Comparison of ENCODE assay signal across 32 cellular contexts in genomic region chr1:37392051-37392450, GRCh38.
"Had no signal": no experiment of that assay in that cellular context is flagged by ENCODE, and none has a peak within 500 bp of the region (broad histone marks: within the 10 kb centered on the region; RNA-seq: fewer than 3 reads in every experiment).

No MANE protein-coding gene starts in this region.

- H3K27ac ChIP-seq: adrenal gland, ascending aorta, brain microvascular endothelial cell, pancreas, prostate gland, right atrium auricular region, stomach, suprapubic skin, tibial artery, upper lobe of right lung, WERI-Rb-1 had no signal

- H3K36me3 ChIP-seq: adrenal gland, ascending aorta, brain microvascular endothelial cell, pancreas, prostate gland, right atrium auricular region, stomach, suprapubic skin, tibial artery, upper lobe of right lung, WERI-Rb-1 had no signal

- H3K36me3 Mint-ChIP-seq: activated CD4-positive, alpha-beta memory T cell treated with anti-CD3 and anti-CD28 coated beads for 36 hours; activated naive CD8-positive, alpha-beta T cell treated with anti-CD3 and anti-CD28 coated beads for 36 hours; natural killer cell treated with Interleukin-12 subunit alpha and Interleukin-12 subunit beta and Interleukin-15 and Interleukin-18, amount 100 ng/mL, for 72 hours; stimulated activated naive B cell treated with anti-CD40 and anti-IgM and Interleukin-4, amounts not matched to agents 10 μg/mL and 1 μg/mL and 100 μg/mL, for 72 hours had no signal

- H3K27me3 ChIP-seq: ascending aorta, brain microvascular endothelial cell, right atrium auricular region had no signal

- DNase-seq: activated CD4-positive, alpha-beta memory T cell treated with anti-CD3 and anti-CD28 coated beads for 36 hours; activated CD4-positive, alpha-beta T cell treated with anti-CD3 and anti-CD28 coated beads for 48 hours; activated CD8-positive, alpha-beta memory T cell treated with anti-CD3 and anti-CD28 coated beads, Interleukin-2, amount 50 U/mL, for 4 hours; activated effector memory CD4-positive, alpha-beta T cell treated with anti-CD3 and anti-CD28 coated beads, Interleukin-2, amount 50 U/mL, for 16 hours; activated naive CD4-positive, alpha-beta T cell treated with anti-CD3 and anti-CD28 coated beads for 36 hours; activated naive CD8-positive, alpha-beta T cell treated with anti-CD3 and anti-CD28 coated beads for 36 hours; activated T-cell treated with anti-CD3 and anti-CD28 coated beads, Interleukin-2, amount 50 U/mL, for 1 hour; adrenal gland; brain microvascular endothelial cell; endodermal cell; foreskin fibroblast; hippocampal formation; left cardiac atrium; left ventricle myocardium superior; mucosa of descending colon; pancreas; stimulated activated CD4-positive, alpha-beta T cell treated with anti-CD3 and anti-CD28 coated beads, Interleukin-15, amount 100 ng/mL, for 24 hours; stimulated activated CD4-positive, alpha-beta T cell treated with anti-CD3 and anti-CD28 coated beads, Interleukin-2, amount 100 ng/mL, for 24 hours; stimulated activated naive B cell treated with anti-CD40 and anti-IgM and Interleukin-4, amounts not matched to agents 10 μg/mL and 1 μg/mL and 100 μg/mL, for 72 hours; stomach; T-helper 9 cell; tibial artery; upper lobe of right lung; WERI-Rb-1 had no signal

- H3K9me3 Mint-ChIP-seq: activated CD4-positive, alpha-beta memory T cell treated with anti-CD3 and anti-CD28 coated beads for 36 hours; activated naive CD4-positive, alpha-beta T cell treated with anti-CD3 and anti-CD28 coated beads for 36 hours; activated naive CD8-positive, alpha-beta T cell treated with anti-CD3 and anti-CD28 coated beads for 36 hours; activated T-helper 1 cell treated with anti-CD3 and anti-CD28 coated beads, Interleukin-12 subunit alpha, Interleukin-12 subunit beta, Interleukin-2, Interleukin-4 antibody, amounts not matched to agents 30 ng/mL and 10 ng/mL and 1 ng/mL, durations not matched to agents 14 hours and 24 hours and 36 hours; endodermal cell; natural killer cell treated with Interleukin-12 subunit alpha and Interleukin-12 subunit beta and Interleukin-15 and Interleukin-18, amount 100 ng/mL, for 72 hours; stimulated activated naive B cell treated with anti-CD40 and anti-IgM and Interleukin-4, amounts not matched to agents 10 μg/mL and 1 μg/mL and 100 μg/mL, for 72 hours had no signal

- H3K27ac Mint-ChIP-seq: activated CD4-positive, alpha-beta memory T cell treated with anti-CD3 and anti-CD28 coated beads for 36 hours; activated naive CD4-positive, alpha-beta T cell treated with anti-CD3 and anti-CD28 coated beads for 36 hours; activated naive CD8-positive, alpha-beta T cell treated with anti-CD3 and anti-CD28 coated beads for 36 hours; activated T-helper 1 cell treated with anti-CD3 and anti-CD28 coated beads, Interleukin-12 subunit alpha, Interleukin-12 subunit beta, Interleukin-2, Interleukin-4 antibody, amounts not matched to agents 30 ng/mL and 10 ng/mL and 1 ng/mL, durations not matched to agents 14 hours and 24 hours and 36 hours; endodermal cell; natural killer cell treated with Interleukin-12 subunit alpha and Interleukin-12 subunit beta and Interleukin-15 and Interleukin-18, amount 100 ng/mL, for 72 hours; stimulated activated naive B cell treated with anti-CD40 and anti-IgM and Interleukin-4, amounts not matched to agents 10 μg/mL and 1 μg/mL and 100 μg/mL, for 72 hours had no signal

- H3K4me1 ChIP-seq: adrenal gland, ascending aorta, pancreas, prostate gland, right atrium auricular region, stomach, suprapubic skin, tibial artery, upper lobe of right lung had no signal

- H3K4me3 Mint-ChIP-seq: activated CD4-positive, alpha-beta memory T cell treated with anti-CD3 and anti-CD28 coated beads for 36 hours; activated naive CD4-positive, alpha-beta T cell treated with anti-CD3 and anti-CD28 coated beads for 36 hours; activated naive CD8-positive, alpha-beta T cell treated with anti-CD3 and anti-CD28 coated beads for 36 hours; activated T-helper 1 cell treated with anti-CD3 and anti-CD28 coated beads, Interleukin-12 subunit alpha, Interleukin-12 subunit beta, Interleukin-2, Interleukin-4 antibody, amounts not matched to agents 30 ng/mL and 10 ng/mL and 1 ng/mL, durations not matched to agents 14 hours and 24 hours and 36 hours; endodermal cell; natural killer cell treated with Interleukin-12 subunit alpha and Interleukin-12 subunit beta and Interleukin-15 and Interleukin-18, amount 100 ng/mL, for 72 hours; stimulated activated naive B cell treated with anti-CD40 and anti-IgM and Interleukin-4, amounts not matched to agents 10 μg/mL and 1 μg/mL and 100 μg/mL, for 72 hours had no signal

- ATAC-seq: activated CD4-positive, CD25-positive, alpha-beta regulatory T cell treated with anti-CD3 and anti-CD28 coated beads, Interleukin-2, amount 50 U/mL, for 24 hours; esophagus mucosa; left cardiac atrium; left ventricle myocardium superior; mucosa of descending colon; natural killer cell treated with Interleukin-12 subunit alpha and Interleukin-12 subunit beta and Interleukin-15 and Interleukin-18, amount 100 ng/mL, for 72 hours; pancreas; stimulated activated naive B cell treated with anti-CD40 and anti-IgM and Interleukin-4, amounts not matched to agents 10 μg/mL and 1 μg/mL and 100 μg/mL, for 72 hours; upper lobe of right lung had no signal

- H3K4me3 ChIP-seq: adrenal gland, ascending aorta, mucosa of descending colon, pancreas, prostate gland, right atrium auricular region, stomach, suprapubic skin, tibial artery, upper lobe of right lung had no signal

- H3K9me3 ChIP-seq: adrenal gland, ascending aorta, mucosa of descending colon, pancreas, prostate gland, right atrium auricular region, stomach, suprapubic skin, tibial artery, upper lobe of right lung had no signal

- H3K4me1 Mint-ChIP-seq: activated naive CD8-positive, alpha-beta T cell treated with anti-CD3 and anti-CD28 coated beads for 36 hours; stimulated activated naive B cell treated with anti-CD40 and anti-IgM and Interleukin-4, amounts not matched to agents 10 μg/mL and 1 μg/mL and 100 μg/mL, for 72 hours had no signal
